In the genomic region with DNA sequence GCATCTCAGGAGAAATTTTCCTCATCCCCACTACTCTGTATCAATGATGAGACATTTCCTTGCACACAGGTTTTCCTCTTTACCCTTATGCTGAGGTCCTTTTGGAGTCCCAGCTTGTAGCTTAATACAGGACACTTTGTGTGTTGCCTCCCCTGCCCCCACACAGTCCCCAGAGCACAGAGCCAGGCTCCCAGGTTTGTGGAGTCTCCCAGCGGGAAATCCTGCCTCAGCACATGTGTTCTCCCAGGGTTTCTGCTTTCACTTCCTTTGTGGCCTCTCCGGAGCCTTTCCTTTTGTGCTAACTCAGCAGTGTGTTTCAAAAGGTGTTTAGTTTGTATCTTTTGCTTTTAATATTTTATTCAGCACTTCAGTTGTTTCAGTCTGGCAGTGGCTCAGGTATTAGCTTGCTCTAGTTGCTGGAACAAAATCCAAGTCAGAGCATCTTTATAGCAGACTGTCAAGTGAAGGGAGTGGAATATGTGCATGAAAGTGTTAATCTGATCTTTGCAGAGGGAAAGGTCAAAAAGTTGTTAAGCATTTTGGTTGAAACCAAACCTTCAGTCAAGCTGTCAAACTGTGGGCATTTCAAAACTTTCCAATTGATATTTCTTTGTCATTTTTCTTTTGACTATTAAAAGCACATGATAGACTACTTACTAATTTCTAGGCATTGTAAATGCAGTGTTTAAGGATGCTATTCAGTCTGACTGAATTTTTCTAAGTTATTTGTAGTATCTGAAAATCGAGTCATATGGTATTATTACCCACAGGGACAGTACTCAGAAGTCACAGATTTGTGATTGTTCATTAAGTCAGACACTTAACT, we compare ENCODE assay signal across 1 cellular context.
TF ChIP-seq lines count a peak whose summit lies in the region.

No MANE protein-coding gene starts in this region.

TF ChIP-seq in HEK293, 187 proteins besides CTCF, POLR2A, EP300 and RAD21 (continued from another document):
- TF ChIP-seq, protein P1, sequence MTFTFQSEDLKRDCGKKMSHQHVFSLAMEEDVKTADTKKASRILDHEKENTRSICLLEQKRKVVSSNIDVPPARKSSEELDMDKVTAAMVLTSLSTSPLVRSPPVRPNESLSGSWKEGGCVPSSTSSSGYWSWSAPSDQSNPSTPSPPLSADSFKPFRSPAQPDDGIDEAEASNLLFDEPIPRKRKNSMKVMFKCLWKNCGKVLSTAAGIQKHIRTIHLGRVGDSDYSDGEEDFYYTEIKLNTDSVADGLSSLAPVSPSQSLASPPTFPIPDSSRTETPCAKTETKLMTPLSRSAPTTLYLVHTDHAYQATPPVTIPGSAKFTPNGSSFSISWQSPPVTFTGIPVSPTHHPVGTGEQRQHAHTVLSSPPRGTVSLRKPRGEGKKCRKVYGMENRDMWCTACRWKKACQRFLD (tag by site-specific recombination; IDR thresholded peaks at IDR 0.05) = no peak
- TF ChIP-seq ZNF140 (tag by site-specific recombination; IDR thresholded peaks at IDR 0.05) (no peak), ZNF239 (tag by site-specific recombination; IDR thresholded peaks at IDR 0.05) (no peak), ZIC2 (tag by site-specific recombination; IDR thresholded peaks at IDR 0.05) (peak; percentile 22; the same call in 1 of the 2 replicates), ATF2 (tag by site-specific recombination; IDR thresholded peaks at IDR 0.05; ENCODE audit: low read depth) (no peak), TRIM28 (IDR thresholded peaks at IDR 0.05; ENCODE audit: borderline replicate concordance, low read length) (peak; percentile 79), PRDM1 (tag by site-specific recombination; IDR thresholded peaks at IDR 0.05) (no peak), ZNF112 (tag by site-specific recombination; IDR thresholded peaks at IDR 0.05) (no peak), GLIS1 (tag by site-specific recombination; IDR thresholded peaks at IDR 0.05) (peak; percentile 54), ZNF132 (tag by site-specific recombination; IDR thresholded peaks at IDR 0.05; ENCODE audit: borderline replicate concordance) (no peak), ZNF48 (tag by site-specific recombination; IDR thresholded peaks at IDR 0.05) (no peak), ZNF560 (tag by site-specific recombination; IDR thresholded peaks at IDR 0.05; ENCODE audit: borderline replicate concordance) (no peak)
- TF ChIP-seq, protein P2, sequence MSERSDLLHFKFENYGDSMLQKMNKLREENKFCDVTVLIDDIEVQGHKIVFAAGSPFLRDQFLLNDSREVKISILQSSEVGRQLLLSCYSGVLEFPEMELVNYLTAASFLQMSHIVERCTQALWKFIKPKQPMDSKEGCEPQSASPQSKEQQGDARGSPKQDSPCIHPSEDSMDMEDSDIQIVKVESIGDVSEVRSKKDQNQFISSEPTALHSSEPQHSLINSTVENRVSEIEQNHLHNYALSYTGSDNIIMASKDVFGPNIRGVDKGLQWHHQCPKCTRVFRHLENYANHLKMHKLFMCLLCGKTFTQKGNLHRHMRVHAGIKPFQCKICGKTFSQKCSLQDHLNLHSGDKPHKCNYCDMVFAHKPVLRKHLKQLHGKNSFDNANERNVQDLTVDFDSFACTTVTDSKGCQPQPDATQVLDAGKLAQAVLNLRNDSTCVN (tag by site-specific recombination; optimal IDR thresholded peaks at IDR 0.05) = no peak
